ENCODE assay signal across 29 cellular contexts in genomic region chr17:40241435-40241834, GRCh38. TPM values are rescaled to one million over a fixed set of nuclear protein-coding genes. Genes with fewer than 3 reads are reported as not detected.
DNase-seq lines count a peak whose midpoint lies in the region; ATAC-seq and TF ChIP-seq lines count a peak whose summit lies in the region.
"Had no signal": no experiment of that assay in that cellular context is flagged by ENCODE, and none has a peak within 500 bp of the region (broad histone marks: within the 10 kb centered on the region; RNA-seq: fewer than 3 reads in every experiment).

No MANE protein-coding gene starts in this region.

- H3K36me3 Mint-ChIP-seq in activated T-cell treated with anti-CD3 and anti-CD28 coated beads, Interleukin-2, amount 50 U/mL, for 24 hours (ENCODE audit: low read depth) = peaks cover 26% of the 10 kb centered on the region
- H3K36me3 Mint-ChIP-seq in T-helper 17 cell (ENCODE audit: low read depth) = no peaks in the 10 kb centered on the region
- peaks cover 48% of the 10 kb centered on the region for H3K36me3 Mint-ChIP-seq in stimulated activated effector memory CD8-positive, alpha-beta T cell treated with anti-CD3 and anti-CD28 coated beads, Interleukin-12 subunit alpha, Interleukin-12 subunit beta, amount 100 ng/mL, for 72 hours

- ATAC-seq in T-helper 17 cell = no peak
- no peak for ATAC-seq in stimulated activated effector memory CD8-positive, alpha-beta T cell treated with anti-CD3 and anti-CD28 coated beads, Interleukin-12 subunit alpha, Interleukin-12 subunit beta, amount 100 ng/mL, for 72 hours
- no peak for ATAC-seq in mucosa of descending colon
- ATAC-seq in esophagus mucosa = no peak
- ATAC-seq: activated T-cell treated with anti-CD3 and anti-CD28 coated beads, Interleukin-2, amount 50 U/mL, for 4 hours; HCT116; left cardiac atrium; psoas muscle had no signal

- DNase-seq in activated T-cell treated with anti-CD3 and anti-CD28 coated beads, Interleukin-2, amount 50 U/mL, for 24 hours = no peak
- DNase-seq in activated T-cell treated with anti-CD3 and anti-CD28 coated beads, Interleukin-2, amount 50 U/mL, for 1 hour = no peak
- DNase-seq in T-helper 17 cell (no peak), fibroblast of gingiva (ENCODE audit: low read depth) (peak; percentile 14), mucosa of descending colon (no peak), nucleus accumbens (lab: John Stamatoyannopoulos, UW) (no peak)
- no peak for DNase-seq in stimulated activated effector memory CD8-positive, alpha-beta T cell treated with anti-CD3 and anti-CD28 coated beads, Interleukin-12 subunit alpha, Interleukin-12 subunit beta, amount 100 ng/mL, for 72 hours (ENCODE audit: low spot score in 2 of 2)
- DNase-seq: activated CD4-positive, alpha-beta T cell treated with anti-CD3 and anti-CD28 coated beads for 4 hours; activated naive CD4-positive, alpha-beta T cell; activated T-cell treated with anti-CD3 and anti-CD28 coated beads, Interleukin-2, amount 50 U/mL, for 4 hours; brain microvascular endothelial cell; CD8-positive, alpha-beta memory T cell; DMS53; effector CD4-positive, alpha-beta T cell; Karpas-422; left cardiac atrium; NCI-H1417 treated with DMSO at 0.1 percent for 48 hours; NCI-H748 treated with DMSO at 0.1 percent for 48 hours; psoas muscle; SJCRH30; thyroid gland had no signal

- H3K4me1 ChIP-seq in mucosa of descending colon (ENCODE audit: low read depth) = no peaks in the 10 kb centered on the region
- H3K4me1 ChIP-seq: psoas muscle, SJCRH30 had no signal

- intact Hi-C loops in mucosa of descending colon (cut with DNase I, micrococcal nuclease) = no loop called here

- peaks cover 39% of the 10 kb centered on the region for H3K4me1 Mint-ChIP-seq in activated T-cell treated with anti-CD3 and anti-CD28 coated beads, Interleukin-2, amount 50 U/mL, for 24 hours (ENCODE audit: low read depth)
- peaks cover 26% of the 10 kb centered on the region for H3K4me1 Mint-ChIP-seq in T-helper 17 cell
- H3K4me1 Mint-ChIP-seq in stimulated activated effector memory CD8-positive, alpha-beta T cell treated with anti-CD3 and anti-CD28 coated beads, Interleukin-12 subunit alpha, Interleukin-12 subunit beta, amount 100 ng/mL, for 72 hours = peaks cover 26% of the 10 kb centered on the region

- TF ChIP-seq CTCF in mucosa of descending colon (IDR thresholded peaks at IDR 0.05) = no peak

- H3K4me3 ChIP-seq in mucosa of descending colon = no peak overlapping the region
- H3K4me3 ChIP-seq: adrenal gland, hepatocyte, psoas muscle, SJCRH30, thyroid gland, vagina had no signal

- H3K27me3 Mint-ChIP-seq in activated T-cell treated with anti-CD3 and anti-CD28 coated beads, Interleukin-2, amount 50 U/mL, for 24 hours = no peaks in the 10 kb centered on the region
- no peaks in the 10 kb centered on the region for H3K27me3 Mint-ChIP-seq in T-helper 17 cell
- H3K27me3 Mint-ChIP-seq: B cell; CD8-positive, alpha-beta memory T cell; stimulated activated naive CD8-positive, alpha-beta T cell treated with anti-CD3 and anti-CD28 coated beads, Interleukin-15, Interleukin-2, amounts not matched to agents 100 ng/mL and 50 ng/mL, for 24 hours had no signal

- H3K36me3 ChIP-seq in mucosa of descending colon (ENCODE audit: low read depth) = no peaks in the 10 kb centered on the region
- H3K36me3 ChIP-seq: adrenal gland, brain microvascular endothelial cell, SJCRH30, thyroid gland, vagina had no signal

- H3K9me3 ChIP-seq in T-helper 17 cell (ENCODE audit: control insufficient read depth, low read length, poor library complexity, severe bottlenecking) (no peaks in the 10 kb centered on the region), mucosa of descending colon (no peaks in the 10 kb centered on the region)
- H3K9me3 ChIP-seq: adrenal gland, psoas muscle, SJCRH30, thyroid gland, vagina had no signal

- H3K27ac Mint-ChIP-seq in activated T-cell treated with anti-CD3 and anti-CD28 coated beads, Interleukin-2, amount 50 U/mL, for 24 hours = peak overlapping the region; percentile 2
- peak overlapping the region; percentile 43 for H3K27ac Mint-ChIP-seq in T-helper 17 cell
- peak overlapping the region; percentile 5 for H3K27ac Mint-ChIP-seq in stimulated activated effector memory CD8-positive, alpha-beta T cell treated with anti-CD3 and anti-CD28 coated beads, Interleukin-12 subunit alpha, Interleukin-12 subunit beta, amount 100 ng/mL, for 72 hours
- H3K27ac Mint-ChIP-seq: B cell; stimulated activated naive CD8-positive, alpha-beta T cell treated with anti-CD3 and anti-CD28 coated beads, Interleukin-15, Interleukin-2, amounts not matched to agents 100 ng/mL and 50 ng/mL, for 24 hours; T-helper 1 cell treated with Interleukin-12 subunit alpha and Interleukin-12 subunit beta and Interleukin-4 antibody, amounts not matched to agents 30 μg/mL and 1 μg/mL, for 36 hours had no signal

- H3K9me3 Mint-ChIP-seq in activated T-cell treated with anti-CD3 and anti-CD28 coated beads, Interleukin-2, amount 50 U/mL, for 24 hours = no peaks in the 10 kb centered on the region
- H3K9me3 Mint-ChIP-seq in stimulated activated effector memory CD8-positive, alpha-beta T cell treated with anti-CD3 and anti-CD28 coated beads, Interleukin-12 subunit alpha, Interleukin-12 subunit beta, amount 100 ng/mL, for 72 hours = no peaks in the 10 kb centered on the region
- H3K9me3 Mint-ChIP-seq: activated T-cell treated with anti-CD3 and anti-CD28 coated beads, Interleukin-2, amount 50 U/mL, for 4 hours; CD8-positive, alpha-beta memory T cell; stimulated activated naive CD8-positive, alpha-beta T cell treated with anti-CD3 and anti-CD28 coated beads, Interleukin-15, Interleukin-2, amounts not matched to agents 100 ng/mL and 50 ng/mL, for 24 hours; T-helper 1 cell treated with Interleukin-12 subunit alpha and Interleukin-12 subunit beta and Interleukin-4 antibody, amounts not matched to agents 30 μg/mL and 1 μg/mL, for 36 hours had no signal

- H3K4me3 Mint-ChIP-seq in activated T-cell treated with anti-CD3 and anti-CD28 coated beads, Interleukin-2, amount 50 U/mL, for 24 hours = no peak overlapping the region
- H3K4me3 Mint-ChIP-seq in T-helper 17 cell = no peak overlapping the region
- H3K4me3 Mint-ChIP-seq in stimulated activated effector memory CD8-positive, alpha-beta T cell treated with anti-CD3 and anti-CD28 coated beads, Interleukin-12 subunit alpha, Interleukin-12 subunit beta, amount 100 ng/mL, for 72 hours = no peak overlapping the region
- H3K4me3 Mint-ChIP-seq: activated T-cell treated with anti-CD3 and anti-CD28 coated beads, Interleukin-2, amount 50 U/mL, for 4 hours; B cell; CD8-positive, alpha-beta memory T cell; stimulated activated naive CD8-positive, alpha-beta T cell treated with anti-CD3 and anti-CD28 coated beads, Interleukin-15, Interleukin-2, amounts not matched to agents 100 ng/mL and 50 ng/mL, for 24 hours; T-helper 1 cell treated with Interleukin-12 subunit alpha and Interleukin-12 subunit beta and Interleukin-4 antibody, amounts not matched to agents 30 μg/mL and 1 μg/mL, for 36 hours had no signal

RNA-seq across cellular contexts. Expression of gene WIPF2, which starts 22.3 kb away (rescaled TPM):
- total RNA-seq in T-helper 17 cell (10 to 100 TPM; 26.4 to 33.1 TPM), mucosa of descending colon (10 to 100 TPM; 41.4 to 56.2 (median 42.8) TPM), esophagus mucosa (27.2 TPM)

RNA-seq across cellular contexts. Expression of gene CDC6, which starts 46.2 kb away (rescaled TPM):
- total RNA-seq in T-helper 17 cell (1 to 10 TPM; 1.2 to 2.7 TPM), mucosa of descending colon (10 to 100 TPM in 1 of 3 donors, 1 to 10 TPM in 2; 4.0 to 14.9 (median 7.4) TPM), esophagus mucosa (12.8 TPM)
